9 cellular contexts compared by ENCODE assay signal in the genomic region with DNA sequence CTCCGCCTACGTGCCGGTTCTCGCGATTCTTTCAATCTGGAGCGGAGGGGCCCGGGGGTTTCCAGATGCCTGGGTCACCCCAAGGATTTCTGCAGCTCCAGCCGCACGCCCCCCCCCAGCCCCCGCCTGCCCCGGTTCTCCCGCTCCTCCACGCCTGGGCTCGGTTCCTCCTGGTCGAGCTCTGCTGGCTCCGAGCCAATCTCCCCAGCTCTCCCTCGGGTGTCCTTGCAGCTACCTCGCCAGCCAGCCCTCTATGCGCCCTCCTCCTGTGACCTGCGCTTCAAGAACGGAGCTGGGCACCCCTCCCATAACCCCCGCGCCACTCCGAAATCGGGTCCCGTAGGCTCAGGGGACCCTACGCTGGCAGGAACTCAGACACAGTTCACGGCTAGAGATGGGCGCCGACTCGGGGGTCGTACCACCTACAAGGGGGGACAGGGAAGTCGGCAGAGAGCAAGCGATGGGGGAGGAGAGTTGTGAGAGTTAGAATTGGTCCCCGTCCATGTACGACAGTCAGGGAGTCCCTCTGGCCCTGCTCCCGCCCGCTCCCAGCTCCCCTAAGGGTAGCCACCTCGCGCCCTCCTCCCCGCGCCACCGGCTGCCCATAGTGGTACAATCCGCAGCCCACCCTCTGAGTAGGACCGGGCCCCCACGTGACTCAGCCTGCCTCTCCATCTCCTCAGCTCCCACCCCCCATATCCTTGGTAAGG. TPM values are rescaled to one million over a fixed set of nuclear protein-coding genes. Genes with fewer than 3 reads are reported as not detected.
A peak's percentile ranks its signal among the peaks of the same experiment; 100 is the strongest.
DNase-seq lines count a peak whose midpoint lies in the region; ATAC-seq, FAIRE-seq and TF ChIP-seq lines count a peak whose summit lies in the region.
"Had no signal": no experiment of that assay in that cellular context is flagged by ENCODE, and none has a peak within 500 bp of the region (broad histone marks: within the 10 kb centered on the region; RNA-seq: fewer than 3 reads in every experiment).

No MANE protein-coding gene starts in this region.

- H3K27me3 Mint-ChIP-seq in immature natural killer cell (ENCODE audit: low read depth in 3 of 3), result peaks cover 28 to 36% (median 31%) of the 10 kb centered on the region in 3 donors

- no peak for TF ChIP-seq RAD21 in K562 (CRISPR knock-in tag; conservative IDR thresholded peaks at IDR 0.05 in 1 of 2, IDR thresholded peaks at IDR 0.05 in 1 of 2)

- H3K36me3 ChIP-seq in OCI-LY1 (ENCODE audit: insufficient read depth, low read length) (peaks cover 3% of the 10 kb centered on the region; the same call in 1 of the 2 replicates), K562 (ENCODE audit: control insufficient read depth, insufficient read depth, low read length) (no peaks in the 10 kb centered on the region), MM.1S (replicated peaks; ENCODE audit: insufficient read depth, low read length) (no peaks in the 10 kb centered on the region)

- no peaks in the 10 kb centered on the region for H3F3A ChIP-seq in OCI-LY1 (ENCODE audit: insufficient read depth, low read length)
- peaks cover 14% of the 10 kb centered on the region for H3F3A ChIP-seq in MM.1S (ENCODE audit: insufficient read depth, low read length)

- H3K4me2 ChIP-seq in OCI-LY1 (ENCODE audit: low read length), result peak overlapping the region; percentile 76
- peak overlapping the region; percentile 54 for H3K4me2 ChIP-seq in K562 (ENCODE audit: insufficient read depth, low read length)
- no peak overlapping the region for H3K4me2 ChIP-seq in MM.1S (ENCODE audit: low read depth, low read length)

- peaks cover 36 to 37% of the 10 kb centered on the region in 2 donors for H3K4me1 Mint-ChIP-seq in immature natural killer cell

- intact Hi-C loops in K562 (cut with micrococcal nuclease), result no loop called here

- no peak overlapping the region for H3K27ac Mint-ChIP-seq in immature natural killer cell

- WGBS in K562 (ENCODE audit: insufficient coverage, low coverage, missing lambda C conversion rate), result 37% methylated on average over 22 of the region's 46 CpGs

- H3K9me3 Mint-ChIP-seq in immature natural killer cell, result peaks cover 0 to 1% (median 0%) of the 10 kb centered on the region in 6 donors

- H4K20me1 ChIP-seq in OCI-LY1 (ENCODE audit: insufficient read depth, low read length), result no peaks in the 10 kb centered on the region
- no peaks in the 10 kb centered on the region for H4K20me1 ChIP-seq in K562 (replicated peaks; ENCODE audit: control insufficient read depth, insufficient read depth, low read length)
- no peaks in the 10 kb centered on the region for H4K20me1 ChIP-seq in MM.1S (ENCODE audit: insufficient read depth, low read length)

- H3K9me1 ChIP-seq in K562 (ENCODE audit: control insufficient read depth, insufficient read depth, low read length), result peaks cover 3% of the 10 kb centered on the region

- TF ChIP-seq EP300 in K562 (IDR thresholded peaks at IDR 0.05; ENCODE audit: low read length), result no peak

- H3K9me2 ChIP-seq in OCI-LY1 (ENCODE audit: low read depth, low read length), result no peaks in the 10 kb centered on the region
- no peaks in the 10 kb centered on the region for H3K9me2 ChIP-seq in MM.1S (replicated peaks; ENCODE audit: insufficient read depth, low read length)

- DNase-seq in DMS 273 (lab: John Stamatoyannopoulos, UW; ENCODE audit: unreplicated experiment) (peak; percentile 78), DMS 273 treated with DMSO at 0.1 percent for 48 hours (lab: John Stamatoyannopoulos, UW) (no peak), K562 (ENCODE audit: extremely low read depth in 1 of 4, low spot score in 3 of 4) (peak; percentile 19 to 37 (median 30)), immature natural killer cell (no peak), AG08396 (ENCODE audit: low spot score) (no peak), MM.1S (no peak)
- peak; percentile 32 for DNase-seq in stimulated activated CD4-positive, alpha-beta T cell treated with anti-CD3 and anti-CD28 coated beads, Interleukin-4, amount 100 ng/mL, for 1 hour

- FAIRE-seq in K562 (lab: Jason Lieb, UNC), result no peak

- H3K4me3 ChIP-seq in OCI-LY1 (ENCODE audit: low read depth, low read length, poor library complexity, severe bottlenecking), result peak overlapping the region; percentile 57
- H3K4me3 ChIP-seq in K562, result no peak overlapping the region
- H3K4me3 ChIP-seq in MM.1S (ENCODE audit: low read length), result no peak overlapping the region

- in situ Hi-C loops in K562 (cut with MboI), result no loop called here

- no peak for ATAC-seq in K562

- H2AFZ ChIP-seq in OCI-LY1 (ENCODE audit: low read length), result no peak overlapping the region
- H2AFZ ChIP-seq in K562 (ENCODE audit: low read depth, low read length), result 0 out of 2 replicates have a peak overlapping the region, but pooled peaks have one; percentile 52
- H2AFZ ChIP-seq in MM.1S (ENCODE audit: low read length), result no peak overlapping the region

- H3K4me1 ChIP-seq in OCI-LY1 (ENCODE audit: insufficient read depth, low read length, severe bottlenecking) (peaks cover 52% of the 10 kb centered on the region), K562 (replicated peaks in 1 of 2; ENCODE audit: control insufficient read depth in 2 of 2, insufficient read depth in 2 of 2, low read length in 2 of 2) (peaks cover 20 to 73% of the 10 kb centered on the region in 2 experiments; a peak in 4 of 5 replicates), MM.1S (ENCODE audit: low read length) (peaks cover 10% of the 10 kb centered on the region)

- no TSS peak for BruUV-seq in K562 (replicated peaks; lab: Mats Ljungman, UMichigan)

- TF ChIP-seq POLR2A in K562 (conservative IDR thresholded peaks at IDR 0.05), result no peak

- H3K9ac ChIP-seq in OCI-LY1 (ENCODE audit: low read length), result peak overlapping the region; percentile 50; the same call in 1 of the 2 replicates
- peak overlapping the region in 1 of 2 experiments; percentile 84; a peak in 3 of 4 replicates for H3K9ac ChIP-seq in K562 (ENCODE audit: insufficient read depth in 1 of 2, low read depth in 2 of 2, low read length in 2 of 2)
- no peak overlapping the region for H3K9ac ChIP-seq in MM.1S (ENCODE audit: low read length)

- peak overlapping the region in 3 of 5 donors; percentile 34 to 72 (median 66) for H3K4me3 Mint-ChIP-seq in immature natural killer cell

- no peaks in the 10 kb centered on the region for H3K9me3 ChIP-seq in OCI-LY1 (ENCODE audit: low read length)
- no peaks in the 10 kb centered on the region for H3K9me3 ChIP-seq in K562 (replicated peaks; ENCODE audit: control insufficient read depth, insufficient read depth, low read depth, low read length)
- H3K9me3 ChIP-seq in MM.1S (replicated peaks; ENCODE audit: insufficient read depth, low read length), result no peaks in the 10 kb centered on the region

- no peak overlapping the region for H3K27ac ChIP-seq in OCI-LY1 (ENCODE audit: low read depth, low read length, poor library complexity, severe bottlenecking)
- H3K27ac ChIP-seq in K562 (ENCODE audit: extremely low read depth, low read depth, low read length), result no peak overlapping the region
- no peak overlapping the region for H3K27ac ChIP-seq in MM.1S (ENCODE audit: low read length)
- H3K27ac ChIP-seq: 22Rv1 had no signal

- POLR2A ChIA-PET in K562 (lab: Yijun Ruan, JAX), result interaction anchor here (0.6 to 2.0 kb wide), 5 partner anchors 37 to 116 kb away, joined by 3 to 8 read pairs (median 4); partner anchors contain the start of gene ZBTB4

- CTCF ChIA-PET in K562 (lab: Yijun Ruan, JAX; ENCODE audit: low intra/inter-chr PET ratio), result no interaction called here

- peaks cover 7 to 13% (median 10%) of the 10 kb centered on the region in 3 donors for H3K36me3 Mint-ChIP-seq in immature natural killer cell

- H3K27me3 ChIP-seq in OCI-LY1 (ENCODE audit: insufficient read depth, low read length) (peaks cover 17% of the 10 kb centered on the region), K562 (ENCODE audit: control insufficient read depth in 2 of 2, insufficient read depth in 2 of 2, low read length in 2 of 2) (no peaks in the 10 kb centered on the region), MM.1S (replicated peaks; ENCODE audit: insufficient read depth, low read length) (peaks cover 69% of the 10 kb centered on the region)

- H3K79me2 ChIP-seq in OCI-LY1 (ENCODE audit: insufficient read depth, low read length) (no peaks in the 10 kb centered on the region), K562 (ENCODE audit: control insufficient read depth, insufficient read depth, low read length) (peaks cover 7% of the 10 kb centered on the region; the same call in 2 of the 3 replicates), MM.1S (ENCODE audit: low read length) (no peaks in the 10 kb centered on the region)

- TF ChIP-seq CTCF in OCI-LY1 (IDR thresholded peaks at IDR 0.05; ENCODE audit: low read length) (no peak), K562 (IDR thresholded peaks at IDR 0.05 in 2 of 3, conservative IDR thresholded peaks at IDR 0.05 in 1 of 3; ENCODE audit: insufficient read depth in 2 of 3, low read depth in 1 of 3, low read length in 3 of 3) (no peak), MM.1S (IDR thresholded peaks at IDR 0.05; ENCODE audit: low read length) (no peak)

RNA-seq across cellular contexts. Expression of gene FGF11, which starts 1.0 kb away (rescaled TPM):
- 5.6 and 12.1 TPM in 2 replicates for total RNA-seq in K562 (2011; cell fraction: chromatin; rRNA removed; ENCODE audit: low replicate concordance)
- 6.7 and 7.5 TPM in 2 replicates for total RNA-seq in K562 (2011; cell fraction: nucleolus; rRNA removed)
- total RNA-seq in K562 (2011; cell fraction: nucleoplasm; rRNA removed), result 7.7 and 14.8 TPM in 2 replicates
- 3.0 and 3.5 TPM in 2 replicates for total RNA-seq in K562 (2014; rRNA removed)
- 2.7 and 3.2 TPM in 2 replicates for total RNA-seq in K562 (2014; rRNA removed; fragmentation: Illumina TruSeq; extraction: Trizol)
- total RNA-seq in K562 (2015; rRNA removed; fragmentation: Illumina TruSeq; extraction: Trizol), result 2.2 and 3.3 TPM in 2 replicates
- total RNA-seq in K562 (2021), result 4.4 and 5.8 TPM in 2 replicates
- polyA plus RNA-seq in K562 (2011; rRNA removed), result 4.7 and 10.4 TPM in 2 replicates
- 5.5 and 8.1 TPM in 2 replicates for polyA plus RNA-seq in K562 (2011; cell fraction: cytosol; rRNA removed)
- 23.3 and 26.0 TPM in 2 replicates for polyA plus RNA-seq in K562 (2011; cell fraction: nucleus; rRNA removed)
- polyA plus RNA-seq in K562 (2012), result 6.5 and 7.3 TPM in 2 replicates
- polyA plus RNA-seq in K562 (2014; fragmentation: Illumina TruSeq; extraction: Trizol), result 6.1 and 7.5 TPM in 2 replicates
- polyA plus RNA-seq in K562 (2014; fragmentation: Nextera tagmentation; extraction: Ambion mirVana), result 1 to 10 TPM; 1.2 to 1.4 TPM
- polyA plus RNA-seq in K562 (2014; rRNA removed), result 3.2 and 3.4 TPM in 2 replicates
- 2.2 and 3.4 TPM in 2 replicates for polyA minus RNA-seq in K562 (2011; rRNA and poly(A)+ RNA removed)
- 1.9 and 3.9 TPM in 2 replicates for polyA minus RNA-seq in K562 (2011; cell fraction: cytosol; rRNA and poly(A)+ RNA removed)
- 2.7 and 5.2 TPM in 2 replicates for polyA minus RNA-seq in K562 (2011; cell fraction: nucleus; rRNA and poly(A)+ RNA removed)
- not detected for polyA plus RNA-seq in immature natural killer cell

RNA-seq across cellular contexts. Expression of gene CHRNB1, which starts 4.6 kb away (rescaled TPM):
- 8.4 and 14.2 TPM in 2 replicates for total RNA-seq in K562 (2011; cell fraction: chromatin; rRNA removed; ENCODE audit: low replicate concordance)
- total RNA-seq in K562 (2011; cell fraction: nucleolus; rRNA removed), result 9.3 and 9.7 TPM in 2 replicates
- total RNA-seq in K562 (2011; cell fraction: nucleoplasm; rRNA removed), result 10.6 and 13.7 TPM in 2 replicates
- 4.7 and 5.0 TPM in 2 replicates for total RNA-seq in K562 (2014; rRNA removed)
- 4.8 and 5.1 TPM in 2 replicates for total RNA-seq in K562 (2014; rRNA removed; fragmentation: Illumina TruSeq; extraction: Trizol)
- total RNA-seq in K562 (2015; rRNA removed; fragmentation: Illumina TruSeq; extraction: Trizol), result 6.3 and 6.6 TPM in 2 replicates
- 4.5 and 4.9 TPM in 2 replicates for total RNA-seq in K562 (2021)
- polyA plus RNA-seq in K562 (2011; rRNA removed), result 7.5 and 7.6 TPM in 2 replicates
- 12.9 and 14.1 TPM in 2 replicates for polyA plus RNA-seq in K562 (2011; cell fraction: cytosol; rRNA removed)
- polyA plus RNA-seq in K562 (2011; cell fraction: nucleus; rRNA removed), result 5.5 and 7.4 TPM in 2 replicates
- polyA plus RNA-seq in K562 (2012), result 10.8 and 11.7 TPM in 2 replicates
- 11.5 and 12.3 TPM in 2 replicates for polyA plus RNA-seq in K562 (2014; fragmentation: Illumina TruSeq; extraction: Trizol)
- 10 to 100 TPM in 1 of 2 experiments, 1 to 10 TPM in 1; 8.2 to 11.3 TPM for polyA plus RNA-seq in K562 (2014; fragmentation: Nextera tagmentation; extraction: Ambion mirVana)
- 6.8 and 7.9 TPM in 2 replicates for polyA plus RNA-seq in K562 (2014; rRNA removed)
- 3.7 and 4.7 TPM in 2 replicates for polyA minus RNA-seq in K562 (2011; rRNA and poly(A)+ RNA removed)
- 2.6 and 2.8 TPM in 2 replicates for polyA minus RNA-seq in K562 (2011; cell fraction: cytosol; rRNA and poly(A)+ RNA removed)
- polyA minus RNA-seq in K562 (2011; cell fraction: nucleus; rRNA and poly(A)+ RNA removed), result 2.2 and 3.1 TPM in 2 replicates
- 10 to 100 TPM; 32.4 to 41.3 (median 38.5) TPM for polyA plus RNA-seq in immature natural killer cell

RNA-seq across cellular contexts. Expression of gene TMEM102, which starts 5.0 kb away (rescaled TPM):
- 2.0 and 9.0 TPM in 2 replicates for total RNA-seq in K562 (2011; cell fraction: chromatin; rRNA removed; ENCODE audit: low replicate concordance)
- 8.3 and 8.8 TPM in 2 replicates for total RNA-seq in K562 (2011; cell fraction: nucleolus; rRNA removed)
- total RNA-seq in K562 (2011; cell fraction: nucleoplasm; rRNA removed), result 3.4 and 4.8 TPM in 2 replicates
- total RNA-seq in K562 (2014; rRNA removed) (5.9 and 6.7 TPM in 2 replicates), K562 (2014; rRNA removed; fragmentation: Illumina TruSeq; extraction: Trizol) (1.1 and 1.5 TPM in 2 replicates), K562 (2015; rRNA removed; fragmentation: Illumina TruSeq; extraction: Trizol) (2.7 and 3.2 TPM in 2 replicates), K562 (2021) (6.9 and 7.6 TPM in 2 replicates)
- polyA plus RNA-seq in K562 (2011; rRNA removed) (1.3 and 2.5 TPM in 2 replicates), K562 (2014; fragmentation: Illumina TruSeq; extraction: Trizol) (3.0 and 5.0 TPM in 2 replicates), K562 (2014; fragmentation: Nextera tagmentation; extraction: Ambion mirVana) (under 1 TPM in 1 of 2 experiments, not detected in 1; 0.03 TPM), K562 (2014; rRNA removed) (4.0 and 4.5 TPM in 2 replicates), immature natural killer cell (10 to 100 TPM; 15.9 to 27.9 (median 16.4) TPM)
- polyA plus RNA-seq in K562 (2011; cell fraction: cytosol; rRNA removed), result 2.4 and 5.5 TPM in 2 replicates
- 3.8 and 4.2 TPM in 2 replicates for polyA plus RNA-seq in K562 (2011; cell fraction: nucleus; rRNA removed)
- 4.7 and 5.8 TPM in 2 replicates for polyA plus RNA-seq in K562 (2012)
- polyA minus RNA-seq in K562 (2011; rRNA and poly(A)+ RNA removed), result 1.9 and 2.1 TPM in 2 replicates
- 2.9 and 3.5 TPM in 2 replicates for polyA minus RNA-seq in K562 (2011; cell fraction: cytosol; rRNA and poly(A)+ RNA removed)
- polyA minus RNA-seq in K562 (2011; cell fraction: nucleus; rRNA and poly(A)+ RNA removed), result 5.5 and 7.4 TPM in 2 replicates

RNA-seq across cellular contexts. Expression of gene SPEM3, which starts 11.6 kb away (rescaled TPM):
- total RNA-seq in K562 (2011; cell fraction: chromatin; rRNA removed; ENCODE audit: low replicate concordance), result not detected in 2 replicates
- total RNA-seq in K562 (2011; cell fraction: nucleolus; rRNA removed), result not detected in 2 replicates
- total RNA-seq in K562 (2011; cell fraction: nucleoplasm; rRNA removed), result not detected in 2 replicates
- not detected in 2 replicates for total RNA-seq in K562 (2014; rRNA removed)
- not detected in 2 replicates for total RNA-seq in K562 (2014; rRNA removed; fragmentation: Illumina TruSeq; extraction: Trizol)
- not detected in 2 replicates for total RNA-seq in K562 (2015; rRNA removed; fragmentation: Illumina TruSeq; extraction: Trizol)
- total RNA-seq in K562 (2021), result not detected in 2 replicates
- not detected in 2 replicates for polyA plus RNA-seq in K562 (2011; rRNA removed)
- not detected in 2 replicates for polyA plus RNA-seq in K562 (2011; cell fraction: cytosol; rRNA removed)
- polyA plus RNA-seq in K562 (2011; cell fraction: nucleus; rRNA removed), result not detected in 2 replicates
- polyA plus RNA-seq in K562 (2012), result not detected in 2 replicates
- polyA plus RNA-seq in K562 (2014; fragmentation: Illumina TruSeq; extraction: Trizol), result not detected in 2 replicates
- polyA plus RNA-seq in K562 (2014; fragmentation: Nextera tagmentation; extraction: Ambion mirVana), result not detected
- not detected in 2 replicates for polyA plus RNA-seq in K562 (2014; rRNA removed)
- polyA minus RNA-seq in K562 (2011; rRNA and poly(A)+ RNA removed), result not detected in 2 replicates
- polyA minus RNA-seq in K562 (2011; cell fraction: cytosol; rRNA and poly(A)+ RNA removed), result not detected in 2 replicates
- polyA minus RNA-seq in K562 (2011; cell fraction: nucleus; rRNA and poly(A)+ RNA removed), result not detected in 2 replicates
- not detected for polyA plus RNA-seq in immature natural killer cell

RNA-seq across cellular contexts. Expression of gene SPEM2, which starts 14.9 kb away (rescaled TPM):
- not detected in 2 replicates for total RNA-seq in K562 (2011; cell fraction: chromatin; rRNA removed; ENCODE audit: low replicate concordance)
- total RNA-seq in K562 (2011; cell fraction: nucleolus; rRNA removed), result not detected in 2 replicates
- total RNA-seq in K562 (2011; cell fraction: nucleoplasm; rRNA removed), result not detected in 2 replicates
- total RNA-seq in K562 (2014; rRNA removed), result not detected in 2 replicates
- total RNA-seq in K562 (2014; rRNA removed; fragmentation: Illumina TruSeq; extraction: Trizol), result not detected in 2 replicates
- not detected in 2 replicates for total RNA-seq in K562 (2015; rRNA removed; fragmentation: Illumina TruSeq; extraction: Trizol)
- not detected in 2 replicates for total RNA-seq in K562 (2021)
- not detected in 2 replicates for polyA plus RNA-seq in K562 (2011; rRNA removed)
- 0.07 TPM in 1 of 2 replicates, not detected in the other for polyA plus RNA-seq in K562 (2011; cell fraction: cytosol; rRNA removed)
- polyA plus RNA-seq in K562 (2011; cell fraction: nucleus; rRNA removed), result not detected in 2 replicates
- polyA plus RNA-seq in K562 (2012), result not detected in 2 replicates
- polyA plus RNA-seq in K562 (2014; fragmentation: Illumina TruSeq; extraction: Trizol), result not detected in 2 replicates
- polyA plus RNA-seq in K562 (2014; fragmentation: Nextera tagmentation; extraction: Ambion mirVana), result not detected
- not detected in 2 replicates for polyA plus RNA-seq in K562 (2014; rRNA removed)
- not detected in 2 replicates for polyA minus RNA-seq in K562 (2011; rRNA and poly(A)+ RNA removed)
- polyA minus RNA-seq in K562 (2011; cell fraction: cytosol; rRNA and poly(A)+ RNA removed), result not detected in 2 replicates
- polyA minus RNA-seq in K562 (2011; cell fraction: nucleus; rRNA and poly(A)+ RNA removed), result not detected in 2 replicates
- not detected for polyA plus RNA-seq in immature natural killer cell

Comparison
In these comparisons a context has a peak if more than half of its experiments do, and no peak if none do; other contexts are left out.
1. DNase-seq: peak in DMS 273 (single experiment), K562 (4 of 4) and stimulated activated CD4-positive, alpha-beta T cell treated with anti-CD3 and anti-CD28 coated beads, Interleukin-4, amount 100 ng/mL, for 1 hour (single experiment); none in DMS 273 treated with DMSO at 0.1 percent for 48 hours (single experiment), immature natural killer cell (0 of 3), AG08396 (single experiment) and MM.1S (single experiment).